10 cellular contexts compared by ENCODE assay signal in the genomic region with DNA sequence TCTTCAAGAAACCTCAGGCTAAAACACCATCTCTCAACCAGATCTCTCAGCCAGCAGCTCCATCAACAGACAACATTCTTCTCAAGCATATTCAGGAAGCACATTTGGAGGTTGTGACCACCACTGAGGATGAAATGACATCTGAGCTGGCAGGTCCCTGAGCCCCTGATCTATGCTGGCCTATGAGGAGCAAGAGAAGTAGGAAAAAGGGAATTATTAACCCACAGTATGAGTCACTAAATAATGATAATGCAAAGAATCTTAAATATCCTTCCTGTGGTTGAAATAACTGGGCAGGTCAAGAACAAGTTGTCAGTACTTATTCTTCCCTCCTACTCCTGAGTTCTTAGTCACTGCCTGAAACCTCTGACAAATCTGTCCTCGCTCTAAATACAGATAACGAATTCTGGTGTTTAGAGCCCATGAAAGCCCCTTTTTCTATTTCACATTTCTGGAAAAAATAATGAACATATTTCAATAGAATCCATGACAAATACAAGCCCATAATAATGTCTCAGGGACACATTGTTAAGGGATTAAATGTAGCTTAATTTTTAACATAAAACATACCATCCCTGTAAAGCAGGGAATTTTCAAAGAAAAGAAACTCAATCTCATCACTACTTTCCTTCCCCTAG.
DNase-seq lines count a peak whose midpoint lies in the region; ATAC-seq and TF ChIP-seq lines count a peak whose summit lies in the region.
"Had no signal": no experiment of that assay in that cellular context is flagged by ENCODE, and none has a peak within 500 bp of the region (broad histone marks: within the 10 kb centered on the region; RNA-seq: fewer than 3 reads in every experiment).

No MANE protein-coding gene starts in this region.

- H3K4me3 ChIP-seq in fibroblast of mammary gland (ENCODE audit: control insufficient read depth, low read depth, low read length) (no peak overlapping the region), skeletal muscle cell (ENCODE audit: low read depth, low read length) (no peak overlapping the region), MM.1S (ENCODE audit: low read length) (no peak overlapping the region)

- H3K27ac ChIP-seq in RWPE1 (peak overlapping the region; percentile 57; the same call in 1 of the 2 replicates), MM.1S (ENCODE audit: low read length) (no peak overlapping the region)
- H3K27ac ChIP-seq: parathyroid adenoma had no signal

- H3K36me3 ChIP-seq in MM.1S (replicated peaks; ENCODE audit: insufficient read depth, low read length) = no peaks in the 10 kb centered on the region

- no peaks in the 10 kb centered on the region for H3K9me3 ChIP-seq in MM.1S (replicated peaks; ENCODE audit: insufficient read depth, low read length)

- H3K9ac ChIP-seq in MM.1S (ENCODE audit: low read length) = no peak overlapping the region
- H3K9ac ChIP-seq: parathyroid adenoma had no signal

- no peak for ATAC-seq in HG03354 (IDR thresholded peaks at IDR 0.05; ENCODE audit: poor library complexity, severe bottlenecking, unreplicated experiment)
- ATAC-seq: activated T-cell treated with anti-CD3 and anti-CD28 coated beads, Interleukin-2, amount 50 U/mL, for 4 hours had no signal

- no peak overlapping the region for H2AFZ ChIP-seq in MM.1S (ENCODE audit: low read length)
- H2AFZ ChIP-seq: parathyroid adenoma had no signal

- no peaks in the 10 kb centered on the region for H3F3A ChIP-seq in MM.1S (ENCODE audit: insufficient read depth, low read length)

- H3K9me2 ChIP-seq in MM.1S (replicated peaks; ENCODE audit: insufficient read depth, low read length) = no peaks in the 10 kb centered on the region

- no peaks in the 10 kb centered on the region for H3K79me2 ChIP-seq in MM.1S (ENCODE audit: low read length)
- H3K79me2 ChIP-seq: parathyroid adenoma had no signal

- no peak for TF ChIP-seq CTCF in RWPE1 (conservative IDR thresholded peaks at IDR 0.05; ENCODE audit: low read depth)
- no peak for TF ChIP-seq CTCF in fibroblast of mammary gland (conservative IDR thresholded peaks at IDR 0.05; ENCODE audit: control insufficient read depth, insufficient read depth, low read depth, low read length)
- TF ChIP-seq CTCF in MM.1S (IDR thresholded peaks at IDR 0.05; ENCODE audit: low read length) = no peak

- no peaks in the 10 kb centered on the region for H3K27me3 ChIP-seq in MM.1S (replicated peaks; ENCODE audit: insufficient read depth, low read length)

- H3K4me2 ChIP-seq in MM.1S (ENCODE audit: low read depth, low read length) = no peak overlapping the region

- H3K4me1 ChIP-seq in MM.1S (ENCODE audit: low read length) = no peaks in the 10 kb centered on the region
- H3K4me1 ChIP-seq: parathyroid adenoma had no signal

- no peaks in the 10 kb centered on the region for H4K20me1 ChIP-seq in MM.1S (ENCODE audit: insufficient read depth, low read length)

- POLR2A ChIA-PET in RWPE1 (lab: Yijun Ruan, JAX; ENCODE audit: low non-redundant PET) = no interaction called here

- DNase-seq in GM03348 (ENCODE audit: low spot score) (peak; percentile 78), RWPE1 (ENCODE audit: low spot score) (peak; percentile 83), fibroblast of mammary gland (ENCODE audit: low read depth) (peak; percentile 98), skeletal muscle cell (ENCODE audit: low read depth) (peak; percentile 98), hypothalamus (lab: John Stamatoyannopoulos, UW) (no peak), MM.1S (no peak), middle frontal gyrus (ENCODE audit: extremely low spot score, low spot score) (no peak)
- DNase-seq: activated T-cell treated with anti-CD3 and anti-CD28 coated beads, Interleukin-2, amount 50 U/mL, for 4 hours had no signal

- CTCF ChIA-PET in RWPE1 (lab: Yijun Ruan, JAX) = no interaction called here

Comparison
In these comparisons a context has a peak if more than half of its experiments do, and no peak if none do; other contexts are left out.
1. DNase-seq: peak in GM03348 (single experiment), RWPE1 (single experiment), fibroblast of mammary gland (single experiment) and skeletal muscle cell (single experiment); none in hypothalamus (0 of 51), MM.1S (single experiment) and middle frontal gyrus (single experiment).